In genomic region chr5:127978738-127979300, GRCh38 we compare ENCODE assay signal across 38 cellular contexts.
"Had no signal": no experiment of that assay in that cellular context is flagged by ENCODE, and none has a peak within 500 bp of the region (broad histone marks: within the 10 kb centered on the region; RNA-seq: fewer than 3 reads in every experiment).

No MANE protein-coding gene starts in this region.

- H3K4me3 ChIP-seq: ascending aorta, breast epithelium, MG63, Peyer's patch, SJSA1 had no signal

- DNase-seq: activated CD4-positive, alpha-beta T cell treated with anti-CD3 and anti-CD28 coated beads for 36 hours; activated CD4-positive, alpha-beta T cell treated with anti-CD3 and anti-CD28 coated beads, Interleukin-2, amount 10 ng/mL, durations not matched to agents 7 days and 5 days; activated CD4-positive, alpha-beta T cell treated with anti-CD3 and anti-CD28 coated beads, Interleukin-2, amount 50 U/mL, for 48 hours; activated CD8-positive, alpha-beta T cell treated with anti-CD3 and anti-CD28 coated beads, Interleukin-2, amount 10 ng/mL, durations not matched to agents 7 days and 5 days; activated gamma-delta T cell; activated naive CD4-positive, alpha-beta T cell treated with Interleukin-2 at 50 U/mL for 16 hours; activated naive CD8-positive, alpha-beta T cell treated with anti-CD3 and anti-CD28 coated beads, Interleukin-2, amount 10 ng/mL, durations not matched to agents 7 days and 5 days; activated T-cell treated with anti-CD3 and anti-CD28 coated beads, Interleukin-2, amount 50 U/mL, for 24 hours; amygdala; caudate nucleus; cerebellar nuclear complex; Kasumi-1; MG63; MV-4-11; NCI-H1092; NCI-H146; NCI-H187; NCI-H2029 treated with DMSO at 0.1 percent for 48 hours; NCI-H2107; NCI-H2171; NCI-H510A; NCI-H526; NCI-H748 treated with DMSO at 0.1 percent for 48 hours; NK-92 treated with Interleukin-12 subunit alpha and Interleukin-12 subunit beta, amount 100 ng/mL, for 24 hours; PC-3; Peyer's patch; RPMI8226; SHP77 treated with DMSO at 0.1 percent for 48 hours; SK-N-SH had no signal

- H3K27me3 ChIP-seq: ascending aorta, breast epithelium, MG63, Peyer's patch, SJSA1 had no signal

- H3K36me3 ChIP-seq: ascending aorta, breast epithelium, MG63, Peyer's patch, SJSA1 had no signal

- H3K4me1 Mint-ChIP-seq: activated CD4-positive, alpha-beta T cell treated with anti-CD3 and anti-CD28 coated beads for 36 hours; activated CD4-positive, alpha-beta T cell treated with anti-CD3 and anti-CD28 coated beads, Interleukin-2, amount 10 ng/mL, durations not matched to agents 7 days and 5 days; activated naive CD4-positive, alpha-beta T cell treated with anti-CD3 and anti-CD28 coated beads, Interleukin-2, amount 50 U/mL, for 24 hours; activated naive CD8-positive, alpha-beta T cell treated with anti-CD3 and anti-CD28 coated beads, Interleukin-2, amount 10 ng/mL, durations not matched to agents 7 days and 5 days had no signal

- H3K4me2 ChIP-seq: SK-N-SH had no signal

- H3K27ac ChIP-seq: ascending aorta, breast epithelium, Peyer's patch, SJSA1 had no signal

- H3K9ac ChIP-seq: SK-N-SH had no signal

- H3K4me3 Mint-ChIP-seq: activated CD4-positive, alpha-beta T cell treated with anti-CD3 and anti-CD28 coated beads for 36 hours; activated CD4-positive, alpha-beta T cell treated with anti-CD3 and anti-CD28 coated beads, Interleukin-2, amount 10 ng/mL, durations not matched to agents 7 days and 5 days; activated CD8-positive, alpha-beta T cell treated with anti-CD3 and anti-CD28 coated beads, Interleukin-2, amount 10 ng/mL, durations not matched to agents 7 days and 5 days; activated naive CD4-positive, alpha-beta T cell treated with anti-CD3 and anti-CD28 coated beads, Interleukin-2, amount 50 U/mL, for 24 hours; activated naive CD8-positive, alpha-beta T cell treated with anti-CD3 and anti-CD28 coated beads, Interleukin-2, amount 10 ng/mL, durations not matched to agents 7 days and 5 days; activated T-cell treated with anti-CD3 and anti-CD28 coated beads, Interleukin-2, amount 50 U/mL, for 24 hours; T-helper 1 cell treated with Interleukin-12 subunit alpha and Interleukin-12 subunit beta and Interleukin-4 antibody, amounts not matched to agents 30 μg/mL and 1 μg/mL, for 36 hours; T-helper 2 cell treated with Interferon-gamma antibody and Interleukin-4, amounts not matched to agents 5 μg/mL and 100 μg/mL, for 36 hours; WTC11 had no signal

- H3K9me3 ChIP-seq: ascending aorta, breast epithelium, MG63, Peyer's patch, SJSA1, SK-N-SH had no signal

- H3K4me1 ChIP-seq: ascending aorta, breast epithelium, Peyer's patch, SJSA1 had no signal

- H3K27ac Mint-ChIP-seq: activated CD4-positive, alpha-beta T cell treated with anti-CD3 and anti-CD28 coated beads for 36 hours; activated CD4-positive, alpha-beta T cell treated with anti-CD3 and anti-CD28 coated beads, Interleukin-2, amount 10 ng/mL, durations not matched to agents 7 days and 5 days; activated CD8-positive, alpha-beta T cell treated with anti-CD3 and anti-CD28 coated beads, Interleukin-2, amount 10 ng/mL, durations not matched to agents 7 days and 5 days; activated naive CD4-positive, alpha-beta T cell treated with anti-CD3 and anti-CD28 coated beads, Interleukin-2, amount 50 U/mL, for 24 hours; activated naive CD8-positive, alpha-beta T cell treated with anti-CD3 and anti-CD28 coated beads, Interleukin-2, amount 10 ng/mL, durations not matched to agents 7 days and 5 days; activated T-cell treated with anti-CD3 and anti-CD28 coated beads, Interleukin-2, amount 50 U/mL, for 24 hours; activated T-helper 2 cell treated with anti-CD3 and anti-CD28 coated beads, Interferon-gamma antibody, Interleukin-2, Interleukin-4, amounts not matched to agents 10 μg/mL and 5 μg/mL and 100 μg/mL, durations not matched to agents 14 hours and 24 hours and 36 hours; T-helper 1 cell treated with Interleukin-12 subunit alpha and Interleukin-12 subunit beta and Interleukin-4 antibody, amounts not matched to agents 30 μg/mL and 1 μg/mL, for 36 hours; T-helper 2 cell treated with Interferon-gamma antibody and Interleukin-4, amounts not matched to agents 5 μg/mL and 100 μg/mL, for 36 hours; WTC11 had no signal

- H3K36me3 Mint-ChIP-seq: activated naive CD8-positive, alpha-beta T cell treated with anti-CD3 and anti-CD28 coated beads, Interleukin-2, amount 10 ng/mL, durations not matched to agents 7 days and 5 days; WTC11 had no signal

- H3K27me3 Mint-ChIP-seq: activated CD4-positive, alpha-beta T cell treated with anti-CD3 and anti-CD28 coated beads for 36 hours; activated CD4-positive, alpha-beta T cell treated with anti-CD3 and anti-CD28 coated beads, Interleukin-2, amount 10 ng/mL, durations not matched to agents 7 days and 5 days; activated naive CD4-positive, alpha-beta T cell treated with anti-CD3 and anti-CD28 coated beads, Interleukin-2, amount 50 U/mL, for 24 hours; activated naive CD8-positive, alpha-beta T cell treated with anti-CD3 and anti-CD28 coated beads, Interleukin-2, amount 10 ng/mL, durations not matched to agents 7 days and 5 days; activated T-cell treated with anti-CD3 and anti-CD28 coated beads, Interleukin-2, amount 50 U/mL, for 24 hours had no signal

- H3K9me3 Mint-ChIP-seq: activated CD4-positive, alpha-beta T cell treated with anti-CD3 and anti-CD28 coated beads, Interleukin-2, amount 10 ng/mL, durations not matched to agents 7 days and 5 days; activated naive CD4-positive, alpha-beta T cell treated with anti-CD3 and anti-CD28 coated beads, Interleukin-2, amount 50 U/mL, for 24 hours; activated naive CD8-positive, alpha-beta T cell treated with anti-CD3 and anti-CD28 coated beads, Interleukin-2, amount 10 ng/mL, durations not matched to agents 7 days and 5 days; activated T-cell treated with anti-CD3 and anti-CD28 coated beads, Interleukin-2, amount 50 U/mL, for 24 hours; activated T-helper 2 cell treated with anti-CD3 and anti-CD28 coated beads, Interferon-gamma antibody, Interleukin-2, Interleukin-4, amounts not matched to agents 10 μg/mL and 5 μg/mL and 100 μg/mL, durations not matched to agents 14 hours and 24 hours and 36 hours; T-helper 1 cell treated with Interleukin-12 subunit alpha and Interleukin-12 subunit beta and Interleukin-4 antibody, amounts not matched to agents 30 μg/mL and 1 μg/mL, for 36 hours; T-helper 2 cell treated with Interferon-gamma antibody and Interleukin-4, amounts not matched to agents 5 μg/mL and 100 μg/mL, for 36 hours; WTC11 had no signal

- FAIRE-seq: TTC549 had no signal
